1 cellular context compared by ENCODE assay signal in genomic region chr16:2755158-2755557, GRCh38.
TF ChIP-seq lines count a peak whose summit lies in the region.

No MANE protein-coding gene starts in this region.

TF ChIP-seq in IMR-90, 13 proteins besides CTCF, POLR2A, EP300 and RAD21:
- TF ChIP-seq, protein P1, sequence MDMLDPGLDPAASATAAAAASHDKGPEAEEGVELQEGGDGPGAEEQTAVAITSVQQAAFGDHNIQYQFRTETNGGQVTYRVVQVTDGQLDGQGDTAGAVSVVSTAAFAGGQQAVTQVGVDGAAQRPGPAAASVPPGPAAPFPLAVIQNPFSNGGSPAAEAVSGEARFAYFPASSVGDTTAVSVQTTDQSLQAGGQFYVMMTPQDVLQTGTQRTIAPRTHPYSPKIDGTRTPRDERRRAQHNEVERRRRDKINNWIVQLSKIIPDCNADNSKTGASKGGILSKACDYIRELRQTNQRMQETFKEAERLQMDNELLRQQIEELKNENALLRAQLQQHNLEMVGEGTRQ (IDR thresholded peaks at IDR 0.05; ENCODE audit: low read depth, low read length): no peak
- TF ChIP-seq MAZ (IDR thresholded peaks at IDR 0.05; ENCODE audit: borderline replicate concordance, low read depth, low read length): no peak
- no peak for TF ChIP-seq RCOR1 (IDR thresholded peaks at IDR 0.05; ENCODE audit: insufficient replicate concordance, low read length)
- TF ChIP-seq FOS (IDR thresholded peaks at IDR 0.05; ENCODE audit: low read depth, low read length): no peak
- no peak for TF ChIP-seq ELK1 (IDR thresholded peaks at IDR 0.05; ENCODE audit: borderline replicate concordance, low read depth, low read length)
- TF ChIP-seq NFE2L2 (IDR thresholded peaks at IDR 0.05; ENCODE audit: low read depth, low read length): no peak
- TF ChIP-seq SMC3 (IDR thresholded peaks at IDR 0.05; ENCODE audit: low read depth, low read length): no peak
- no peak for TF ChIP-seq MXI1 (IDR thresholded peaks at IDR 0.05; ENCODE audit: borderline replicate concordance, low read depth, low read length)
- TF ChIP-seq CEBPB (IDR thresholded peaks at IDR 0.05; ENCODE audit: low read depth, low read length): no peak
- TF ChIP-seq BHLHE40 (IDR thresholded peaks at IDR 0.05; ENCODE audit: low read depth, low read length): no peak
- TF ChIP-seq CHD1 (IDR thresholded peaks at IDR 0.05; ENCODE audit: low read depth, low read length): no peak
- no peak for TF ChIP-seq MAFK (IDR thresholded peaks at IDR 0.05; ENCODE audit: low read depth, low read length)
- TF ChIP-seq RFX5 (IDR thresholded peaks at IDR 0.05; ENCODE audit: low read depth, low read length): no peak
